28 cellular contexts compared by ENCODE assay signal in the genomic region with DNA sequence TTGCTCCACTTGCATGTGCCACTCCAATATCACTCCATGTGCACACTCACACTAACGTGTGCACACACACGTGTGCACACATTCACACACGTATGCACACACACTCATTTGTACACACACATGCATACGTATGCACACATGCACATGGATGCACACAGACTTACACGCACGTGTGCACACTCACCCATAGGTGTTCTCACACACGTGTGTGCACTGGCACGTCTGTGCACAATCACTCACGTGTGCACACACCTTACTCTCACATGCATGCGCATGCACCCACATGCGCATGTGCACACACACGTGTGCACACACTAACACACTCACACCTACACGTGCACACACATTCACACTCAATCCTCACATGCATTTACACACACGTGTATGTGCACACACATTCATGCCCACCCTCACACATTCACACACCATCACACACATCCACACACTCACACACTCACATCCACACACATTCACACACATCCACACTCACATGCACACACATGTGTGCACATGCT. TPM values are rescaled to one million over a fixed set of nuclear protein-coding genes. Genes with fewer than 3 reads are reported as not detected.
A peak's percentile ranks its signal among the peaks of the same experiment; 100 is the strongest.
DNase-seq lines count a peak whose midpoint lies in the region; ATAC-seq, FAIRE-seq and TF ChIP-seq lines count a peak whose summit lies in the region.
"Had no signal": no experiment of that assay in that cellular context is flagged by ENCODE, and none has a peak within 500 bp of the region (broad histone marks: within the 10 kb centered on the region; RNA-seq: fewer than 3 reads in every experiment).

No MANE protein-coding gene starts in this region.

- no TSS peak for BruUV-seq in mammary epithelial cell (replicated peaks; lab: Mats Ljungman, UMichigan)

- no peak overlapping the region for H4K91ac ChIP-seq in H1 (replicated peaks; ENCODE audit: insufficient read length, low read length)
- no peak overlapping the region for H4K91ac ChIP-seq in trophoblast cell (ENCODE audit: low read depth, low read length)

- no peaks in the 10 kb centered on the region for H3K36me3 Mint-ChIP-seq in activated naive CD8-positive, alpha-beta T cell treated with anti-CD3 and anti-CD28 coated beads for 36 hours

- H2AFZ ChIP-seq in H1 (ENCODE audit: low read length) = no peak overlapping the region
- no peak overlapping the region for H2AFZ ChIP-seq in trophoblast cell (ENCODE audit: insufficient read depth, low read length, poor library complexity)
- no peak overlapping the region for H2AFZ ChIP-seq in mammary epithelial cell (ENCODE audit: low read depth, low read length)

- H2AK5ac ChIP-seq in H1 (ENCODE audit: low read depth, low read length) (no peak overlapping the region), trophoblast cell (ENCODE audit: low read length) (no peak overlapping the region)

- H4K20me1 ChIP-seq in H1 (replicated peaks in 1 of 2; ENCODE audit: control insufficient read depth in 1 of 2, insufficient read depth in 2 of 2, low read length in 2 of 2) (peaks cover 0 to 4% of the 10 kb centered on the region in 2 experiments), mammary epithelial cell (ENCODE audit: insufficient read depth, low read length) (no peaks in the 10 kb centered on the region)
- H4K20me1 ChIP-seq: BLaER1 treated with 17β-estradiol and CSF1 and Interleukin-3, amounts not matched to agents 10 nM and 100 nM had no signal

- CTCF ChIA-PET in H1 (lab: Charles Lee; ENCODE audit: partially characterized antibody) = interaction anchor here (0.8 to 2.9 kb wide), 7 partner anchors 8 to 483 kb away, joined by 3 to 18 read pairs (median 3); a partner anchor contains a TSS
- CTCF ChIA-PET in mammary epithelial cell (lab: Charles Lee; ENCODE audit: low non-redundant PET) = no interaction called here

- FAIRE-seq in GM12891 (lab: Jason Lieb, UNC) = peak; percentile 78
- FAIRE-seq in HTR-8/SVneo (lab: Jason Lieb, UNC) = peak; percentile 86
- no peak for FAIRE-seq in H1 (lab: Jason Lieb, UNC)
- FAIRE-seq: A204.1, D721Med had no signal

- TF ChIP-seq POLR2A in GM12891 (IDR thresholded peaks at IDR 0.05; ENCODE audit: low read depth, low read length) (no peak), H1 (IDR thresholded peaks at IDR 0.05; ENCODE audit: control extremely low read depth in 1 of 2, low read depth in 2 of 2, low read length in 2 of 2) (no peak)

- H3K4me2 ChIP-seq in H1 (ENCODE audit: insufficient read depth in 1 of 2, low read depth in 2 of 2, low read length in 2 of 2) = no peak overlapping the region
- no peak overlapping the region for H3K4me2 ChIP-seq in trophoblast cell (ENCODE audit: low read length)
- H3K4me2 ChIP-seq in mammary epithelial cell (ENCODE audit: insufficient read depth, low read depth, low read length) = no peak overlapping the region
- H3K4me2 ChIP-seq: SK-N-SH had no signal

- no peak for TF ChIP-seq EP300 in H1 (IDR thresholded peaks at IDR 0.05; ENCODE audit: borderline replicate concordance in 1 of 2, low read depth in 2 of 2, low read length in 2 of 2)

- H3K4ac ChIP-seq in H1 (replicated peaks; ENCODE audit: insufficient read length, low read depth, low read length) = peak overlapping the region; percentile 21
- H3K4ac ChIP-seq in trophoblast cell (ENCODE audit: low read depth, low read length) = no peak overlapping the region

- no peak overlapping the region for H3K9ac ChIP-seq in H1 (replicated peaks in 1 of 4; ENCODE audit: extremely low read depth in 1 of 4, low read depth in 3 of 4, low read length in 3 of 4)
- H3K9ac ChIP-seq in trophoblast cell (ENCODE audit: low read length) = peak overlapping the region; percentile 18
- no peak overlapping the region for H3K9ac ChIP-seq in mammary epithelial cell (ENCODE audit: insufficient read depth, low read length)
- H3K9ac ChIP-seq: BLaER1 treated with 17β-estradiol and CSF1 and Interleukin-3, amounts not matched to agents 10 nM and 100 nM; SK-N-SH had no signal

- H3K27me3 Mint-ChIP-seq in activated naive CD8-positive, alpha-beta T cell treated with anti-CD3 and anti-CD28 coated beads for 36 hours = peaks cover 16% of the 10 kb centered on the region

- in situ Hi-C loops in mammary epithelial cell (cut with MboI; ENCODE audit: low sequenced_read_pairs in 2 of 2) = no loop called here

- ATAC-seq in GM21717 (IDR thresholded peaks at IDR 0.05; ENCODE audit: unreplicated experiment) = no peak
- ATAC-seq: PC-3 had no signal

- no peaks in the 10 kb centered on the region for H3K79me2 ChIP-seq in H1 (ENCODE audit: control insufficient read depth in 1 of 2, insufficient read depth in 2 of 2, low read length in 2 of 2)
- H3K79me2 ChIP-seq in trophoblast cell (ENCODE audit: control insufficient read depth, insufficient read depth, low read length, poor library complexity) = no peaks in the 10 kb centered on the region
- no peaks in the 10 kb centered on the region for H3K79me2 ChIP-seq in mammary epithelial cell (ENCODE audit: insufficient read depth, low read length)

- no peak overlapping the region for H3K27ac ChIP-seq in H1 (ENCODE audit: low read depth, low read length)
- no peak overlapping the region for H3K27ac ChIP-seq in trophoblast cell (ENCODE audit: low read depth, low read length)
- H3K27ac ChIP-seq in mammary epithelial cell (ENCODE audit: insufficient read depth, low read depth, low read length) = no peak overlapping the region
- H3K27ac ChIP-seq: BLaER1 treated with 17β-estradiol and CSF1 and Interleukin-3, amounts not matched to agents 10 nM and 100 nM had no signal

- no peak for TF ChIP-seq CTCF in H1 (IDR thresholded peaks at IDR 0.05; ENCODE audit: control extremely low read depth in 1 of 3, insufficient read depth in 1 of 3, low read depth in 1 of 3, low read length in 3 of 3)
- TF ChIP-seq CTCF in mammary epithelial cell (conservative IDR thresholded peaks at IDR 0.05 in 1 of 2, IDR thresholded peaks at IDR 0.05 in 1 of 2; ENCODE audit: extremely low read depth in 1 of 2, insufficient read depth in 1 of 2, low read depth in 1 of 2, low read length in 2 of 2) = no peak

- H3K18ac ChIP-seq in H1 (ENCODE audit: extremely low read depth, low read length) (no peak overlapping the region), trophoblast cell (ENCODE audit: low read length) (no peak overlapping the region)

- no peak overlapping the region for H2BK15ac ChIP-seq in H1 (ENCODE audit: low read length)

- POLR2A ChIA-PET in H1 (lab: Charles Lee; ENCODE audit: partially characterized antibody) = no interaction called here

- DNase-seq in GM12891 (ENCODE audit: insufficient read length, low spot score) = no peak
- no peak for DNase-seq in HTR-8/SVneo (ENCODE audit: insufficient read length, low spot score)
- DNase-seq in H1 (ENCODE audit: low read depth in 1 of 2, low spot score in 2 of 2) = no peak
- DNase-seq in trophoblast cell = no peak
- no peak for DNase-seq in mammary epithelial cell
- DNase-seq in activated naive CD8-positive, alpha-beta T cell treated with anti-CD3 and anti-CD28 coated beads for 36 hours = no peak
- DNase-seq: CD4-positive, alpha-beta T cell; MV-4-11; NCI-H1105; NCI-H1436 treated with DMSO at 0.1 percent for 48 hours; NCI-H1930; NCI-H446; NCI-H526; NCI-H82; NK-92 treated with Interleukin-12 subunit alpha and Interleukin-12 subunit beta, amount 100 ng/mL, for 24 hours; PC-3; SK-N-SH; SW 1271 had no signal

- no peaks in the 10 kb centered on the region for H3K23me2 ChIP-seq in H1 (ENCODE audit: low read depth, low read length)

- no peak overlapping the region for H4K12ac ChIP-seq in trophoblast cell (ENCODE audit: low read depth, low read length)

- H3K36me3 ChIP-seq in H1 (ENCODE audit: control insufficient read depth in 2 of 4, insufficient read depth in 4 of 4, low read length in 3 of 4) (no peaks in the 10 kb centered on the region), trophoblast cell (ENCODE audit: control insufficient read depth in 1 of 2, insufficient read depth in 2 of 2, low read length in 2 of 2) (no peaks in the 10 kb centered on the region), mammary epithelial cell (ENCODE audit: insufficient read depth, low read length) (no peaks in the 10 kb centered on the region)
- H3K36me3 ChIP-seq: BLaER1 treated with 17β-estradiol and CSF1 and Interleukin-3, amounts not matched to agents 10 nM and 100 nM had no signal

- intact Hi-C loops in mammary epithelial cell (cut with micrococcal nuclease) = no loop called here

- H3K4me3 ChIP-seq in H1 (ENCODE audit: extremely low read depth in 1 of 4, insufficient read depth in 2 of 4, low read depth in 3 of 4, low read length in 4 of 4) = no peak overlapping the region
- peak overlapping the region; percentile 59 for H3K4me3 ChIP-seq in trophoblast cell (ENCODE audit: low read depth, low read length)
- no peak overlapping the region for H3K4me3 ChIP-seq in mammary epithelial cell (replicated peaks in 1 of 3; ENCODE audit: insufficient read depth in 1 of 3, low read depth in 2 of 3, low read length in 3 of 3)
- H3K4me3 ChIP-seq: BLaER1 treated with 17β-estradiol and CSF1 and Interleukin-3, amounts not matched to agents 10 nM and 100 nM had no signal

- dilution Hi-C loops in mammary epithelial cell (cut with HindIII; ENCODE audit: low sequenced_read_pairs) = no loop called here

- H3K23ac ChIP-seq in H1 (ENCODE audit: insufficient read length) (no peak overlapping the region), trophoblast cell (ENCODE audit: low read length) (peak overlapping the region; percentile 99)

- H3K9me3 ChIP-seq in H1 (ENCODE audit: insufficient read depth in 2 of 2, low read depth in 1 of 2, low read length in 1 of 2) (peaks cover 0 to 3% of the 10 kb centered on the region in 2 experiments; a peak in 1 of 4 replicates), trophoblast cell (ENCODE audit: insufficient read depth, low read depth, low read length) (peaks cover 8% of the 10 kb centered on the region), mammary epithelial cell (replicated peaks; ENCODE audit: insufficient read depth, low read length) (no peaks in the 10 kb centered on the region)
- H3K9me3 ChIP-seq: SK-N-SH had no signal

- no peak overlapping the region for H3K27ac Mint-ChIP-seq in activated naive CD8-positive, alpha-beta T cell treated with anti-CD3 and anti-CD28 coated beads for 36 hours
- H3K27ac Mint-ChIP-seq: CD4-positive, alpha-beta T cell had no signal

- no peak overlapping the region for H3K56ac ChIP-seq in H1 (replicated peaks; ENCODE audit: insufficient read length, low read depth, low read length)

- H2BK12ac ChIP-seq in H1 (ENCODE audit: low read depth, low read length) (no peak overlapping the region; the same call in 1 of the 2 replicates), trophoblast cell (ENCODE audit: low read length) (no peak overlapping the region)

- H3K27me3 ChIP-seq in H1 (replicated peaks in 1 of 4; ENCODE audit: control insufficient read depth in 3 of 4, extremely low read depth in 1 of 4, insufficient read depth in 3 of 4, low read length in 3 of 4) (no peaks in the 10 kb centered on the region), trophoblast cell (ENCODE audit: insufficient read depth, low read length) (no peaks in the 10 kb centered on the region), mammary epithelial cell (ENCODE audit: insufficient read depth, low read length) (no peaks in the 10 kb centered on the region)
- H3K27me3 ChIP-seq: BLaER1 treated with 17β-estradiol and CSF1 and Interleukin-3, amounts not matched to agents 10 nM and 100 nM had no signal

- H3K4me1 ChIP-seq in H1 (replicated peaks in 1 of 4; ENCODE audit: control insufficient read depth in 3 of 4, insufficient read depth in 4 of 4, low read length in 3 of 4) (no peaks in the 10 kb centered on the region), trophoblast cell (ENCODE audit: control insufficient read depth in 1 of 2, insufficient read depth in 2 of 2, low read length in 2 of 2) (no peaks in the 10 kb centered on the region), mammary epithelial cell (ENCODE audit: insufficient read depth, low read length) (no peaks in the 10 kb centered on the region)

- H2BK5ac ChIP-seq in H1 (ENCODE audit: low read depth, low read length) = no peak overlapping the region
- H2BK5ac ChIP-seq in trophoblast cell (ENCODE audit: low read depth, low read length, poor library complexity) = no peak overlapping the region

- H4K8ac ChIP-seq in H1 (ENCODE audit: extremely low read depth, insufficient read depth, low read length) (no peak overlapping the region; the same call in 1 of the 2 replicates), trophoblast cell (ENCODE audit: low read depth, low read length) (no peak overlapping the region)

- no peak overlapping the region for H3K4me3 Mint-ChIP-seq in activated naive CD8-positive, alpha-beta T cell treated with anti-CD3 and anti-CD28 coated beads for 36 hours
- H3K4me3 Mint-ChIP-seq: CD4-positive, alpha-beta T cell had no signal

- no peak overlapping the region for H2BK120ac ChIP-seq in H1 (replicated peaks; ENCODE audit: low read depth, low read length)
- no peak overlapping the region for H2BK120ac ChIP-seq in trophoblast cell (ENCODE audit: insufficient read depth, low read length, poor library complexity)

- H3K79me1 ChIP-seq in H1 (ENCODE audit: low read depth, low read length) (no peaks in the 10 kb centered on the region), trophoblast cell (ENCODE audit: low read length) (no peaks in the 10 kb centered on the region)

- H3K14ac ChIP-seq in H1 (ENCODE audit: insufficient read length) (no peak overlapping the region), trophoblast cell (ENCODE audit: low read length) (no peak overlapping the region)

- H2BK20ac ChIP-seq in H1 (ENCODE audit: low read length) = no peak overlapping the region

- WGBS in H1 (ENCODE audit: extremely low coverage in 1 of 2, insufficient coverage in 1 of 2, insufficient read length in 1 of 2, insufficient replicate concordance in 2 of 2, low coverage in 1 of 2, low lambda C conversion rate in 2 of 2, missing lambda C conversion rate in 1 of 2), 2 experiments = 90% methylated on average over 14 of the region's 14 CpGs; no CpG with 5 or more reads in 1 of the 2 experiments
- no CpG with 5 or more reads among the region's 14 CpGs for WGBS in trophoblast cell (ENCODE audit: extremely low coverage, insufficient coverage, insufficient read length)
- WGBS in mammary epithelial cell (ENCODE audit: low coverage, missing lambda C conversion rate) = 93% methylated on average over 8 of the region's 14 CpGs

- no peaks in the 10 kb centered on the region for H3K9me3 Mint-ChIP-seq in activated naive CD8-positive, alpha-beta T cell treated with anti-CD3 and anti-CD28 coated beads for 36 hours

- TF ChIP-seq RAD21 in H1 (IDR thresholded peaks at IDR 0.05 in 1 of 2, conservative IDR thresholded peaks at IDR 0.05 in 1 of 2; ENCODE audit: low read depth in 2 of 2, low read length in 2 of 2) = no peak

- H3K4me1 Mint-ChIP-seq in activated naive CD8-positive, alpha-beta T cell treated with anti-CD3 and anti-CD28 coated beads for 36 hours = no peaks in the 10 kb centered on the region

- no peak overlapping the region for H4K5ac ChIP-seq in H1 (ENCODE audit: insufficient read length, low read depth, low read length)

RNA-seq across cellular contexts. Expression of a gene that starts 9.3 kb away (rescaled TPM):
- polyA plus RNA-seq in GM12891 (2012; ENCODE audit: low read depth, missing spikeins) = 0.27 TPM
- 0.17 TPM in 1 of 2 replicates, not detected in the other for total RNA-seq in H1 (2021; fragmentation: NEBNext Ultra II Directional; extraction: Animal tissue kit (Norgen Biotek cat#: 25700))
- polyA plus RNA-seq in H1 (2011; rRNA removed) (0.15 and 0.41 TPM in 2 replicates), mammary epithelial cell (not detected)
- 0.04 TPM for polyA plus RNA-seq in H1 (2011; cell fraction: cytosol; rRNA removed)
- polyA plus RNA-seq in H1 (2011; cell fraction: nucleus; rRNA removed) = 0.24 TPM
- polyA plus RNA-seq in H1 (2012, experiment 1 of 2) = 0.20 to 0.27 TPM in 2 of 4 replicates, not detected in the others
- polyA plus RNA-seq in H1 (2012, experiment 2 of 2) = not detected
- polyA plus RNA-seq in H1 (2013, experiment 1 of 2) = 0.32 TPM
- 0.20 TPM for polyA plus RNA-seq in H1 (2013, experiment 2 of 2)
- 1.3 TPM in 1 of 2 replicates, not detected in the other for polyA minus RNA-seq in H1 (2011; rRNA and poly(A)+ RNA removed)
- polyA minus RNA-seq in H1 (2011; cell fraction: cytosol; rRNA and poly(A)+ RNA removed) = not detected
- not detected for polyA minus RNA-seq in H1 (2011; cell fraction: nucleus; rRNA and poly(A)+ RNA removed)
- 20.5 and 20.6 TPM in 2 replicates for polyA plus RNA-seq in trophoblast cell (2013)
- total RNA-seq in mammary epithelial cell = not detected
- polyA minus RNA-seq in mammary epithelial cell = not detected
- total RNA-seq in activated naive CD8-positive, alpha-beta T cell treated with anti-CD3 and anti-CD28 coated beads for 36 hours = not detected
- total RNA-seq: CD4-positive, alpha-beta T cell; Daoy; G401; H4; LHCN-M2; MCF 10A; PC-3 had no signal
- polyA plus RNA-seq: AG04450, SK-N-SH had no signal

RNA-seq across cellular contexts. Expression of a gene that starts 22.9 kb away (rescaled TPM):
- polyA plus RNA-seq in GM12891 (2012; ENCODE audit: low read depth, missing spikeins) = not detected
- not detected in 2 replicates for total RNA-seq in H1 (2021; fragmentation: NEBNext Ultra II Directional; extraction: Animal tissue kit (Norgen Biotek cat#: 25700))
- polyA plus RNA-seq in H1 (2011; rRNA removed) (not detected in 2 replicates), mammary epithelial cell (not detected)
- polyA plus RNA-seq in H1 (2011; cell fraction: cytosol; rRNA removed) = not detected
- not detected for polyA plus RNA-seq in H1 (2011; cell fraction: nucleus; rRNA removed)
- not detected in 4 replicates for polyA plus RNA-seq in H1 (2012, experiment 1 of 2)
- not detected for polyA plus RNA-seq in H1 (2012, experiment 2 of 2)
- polyA plus RNA-seq in H1 (2013, experiment 1 of 2) = not detected
- polyA plus RNA-seq in H1 (2013, experiment 2 of 2) = not detected
- not detected in 2 replicates for polyA minus RNA-seq in H1 (2011; rRNA and poly(A)+ RNA removed)
- not detected for polyA minus RNA-seq in H1 (2011; cell fraction: cytosol; rRNA and poly(A)+ RNA removed)
- not detected for polyA minus RNA-seq in H1 (2011; cell fraction: nucleus; rRNA and poly(A)+ RNA removed)
- polyA plus RNA-seq in trophoblast cell (2013) = 0.08 TPM in 2 replicates
- not detected for total RNA-seq in mammary epithelial cell
- polyA minus RNA-seq in mammary epithelial cell = not detected
- total RNA-seq in activated naive CD8-positive, alpha-beta T cell treated with anti-CD3 and anti-CD28 coated beads for 36 hours = not detected
- total RNA-seq: CD4-positive, alpha-beta T cell; Daoy; G401; H4; LHCN-M2; MCF 10A; PC-3 had no signal
- polyA plus RNA-seq: AG04450, SK-N-SH had no signal

RNA-seq across cellular contexts. Expression of a gene that starts 37.7 kb away (rescaled TPM):
- not detected for polyA plus RNA-seq in GM12891 (2012; ENCODE audit: low read depth, missing spikeins)
- not detected in 2 replicates for total RNA-seq in H1 (2021; fragmentation: NEBNext Ultra II Directional; extraction: Animal tissue kit (Norgen Biotek cat#: 25700))
- polyA plus RNA-seq in H1 (2011; rRNA removed) (not detected in 2 replicates), mammary epithelial cell (not detected)
- not detected for polyA plus RNA-seq in H1 (2011; cell fraction: cytosol; rRNA removed)
- polyA plus RNA-seq in H1 (2011; cell fraction: nucleus; rRNA removed) = not detected
- polyA plus RNA-seq in H1 (2012, experiment 1 of 2) = not detected in 4 replicates
- not detected for polyA plus RNA-seq in H1 (2012, experiment 2 of 2)
- not detected for polyA plus RNA-seq in H1 (2013, experiment 1 of 2)
- polyA plus RNA-seq in H1 (2013, experiment 2 of 2) = not detected
- polyA minus RNA-seq in H1 (2011; rRNA and poly(A)+ RNA removed) = not detected in 2 replicates
- polyA minus RNA-seq in H1 (2011; cell fraction: cytosol; rRNA and poly(A)+ RNA removed) = not detected
- not detected for polyA minus RNA-seq in H1 (2011; cell fraction: nucleus; rRNA and poly(A)+ RNA removed)
- 0.11 and 0.14 TPM in 2 replicates for polyA plus RNA-seq in trophoblast cell (2013)
- total RNA-seq in mammary epithelial cell = not detected
- polyA minus RNA-seq in mammary epithelial cell = 2.9 TPM
- not detected for total RNA-seq in activated naive CD8-positive, alpha-beta T cell treated with anti-CD3 and anti-CD28 coated beads for 36 hours
- total RNA-seq: CD4-positive, alpha-beta T cell; Daoy; G401; H4; LHCN-M2; MCF 10A; PC-3 had no signal
- polyA plus RNA-seq: AG04450, SK-N-SH had no signal

RNA-seq across cellular contexts. Expression of a gene that starts 48.0 kb away (rescaled TPM):
- 0.14 TPM for polyA plus RNA-seq in GM12891 (2012; ENCODE audit: low read depth, missing spikeins)
- total RNA-seq in H1 (2021; fragmentation: NEBNext Ultra II Directional; extraction: Animal tissue kit (Norgen Biotek cat#: 25700)) = not detected in 2 replicates
- polyA plus RNA-seq in H1 (2011; rRNA removed) (not detected in 2 replicates), mammary epithelial cell (not detected)
- polyA plus RNA-seq in H1 (2011; cell fraction: cytosol; rRNA removed) = not detected
- not detected for polyA plus RNA-seq in H1 (2011; cell fraction: nucleus; rRNA removed)
- polyA plus RNA-seq in H1 (2012, experiment 1 of 2) = not detected in 4 replicates
- not detected for polyA plus RNA-seq in H1 (2012, experiment 2 of 2)
- not detected for polyA plus RNA-seq in H1 (2013, experiment 1 of 2)
- polyA plus RNA-seq in H1 (2013, experiment 2 of 2) = not detected
- polyA minus RNA-seq in H1 (2011; rRNA and poly(A)+ RNA removed) = not detected in 2 replicates
- polyA minus RNA-seq in H1 (2011; cell fraction: cytosol; rRNA and poly(A)+ RNA removed) = not detected
- polyA minus RNA-seq in H1 (2011; cell fraction: nucleus; rRNA and poly(A)+ RNA removed) = not detected
- not detected in 2 replicates for polyA plus RNA-seq in trophoblast cell (2013)
- total RNA-seq in mammary epithelial cell = not detected
- not detected for polyA minus RNA-seq in mammary epithelial cell
- total RNA-seq in activated naive CD8-positive, alpha-beta T cell treated with anti-CD3 and anti-CD28 coated beads for 36 hours = not detected
- total RNA-seq: CD4-positive, alpha-beta T cell; Daoy; G401; LHCN-M2; MCF 10A; PC-3 had no signal
- polyA plus RNA-seq: AG04450, SK-N-SH had no signal
